ENCODE assay signal across 17 cellular contexts in genomic region chr9:2613730-2614271, GRCh38. TPM values are rescaled to one million over a fixed set of nuclear protein-coding genes. Genes with fewer than 3 reads are reported as not detected.
DNase-seq lines count a peak whose midpoint lies in the region; ATAC-seq and TF ChIP-seq lines count a peak whose summit lies in the region.
"Had no signal": no experiment of that assay in that cellular context is flagged by ENCODE, and none has a peak within 500 bp of the region (broad histone marks: within the 10 kb centered on the region; RNA-seq: fewer than 3 reads in every experiment).

No MANE protein-coding gene starts in this region.

- DNase-seq in ELF-1 (ENCODE audit: low read depth, low spot score) (peak; percentile 51), NCI-H2029 (lab: John Stamatoyannopoulos, UW) (peak; percentile 66), cerebellar cortex (ENCODE audit: low spot score) (peak; percentile 43), left lung (no peak), NCI-H82 treated with DMSO at 0.1 percent for 48 hours (lab: John Stamatoyannopoulos, UW; ENCODE audit: unreplicated experiment) (no peak), OCI-M2 (lab: John Stamatoyannopoulos, UW; ENCODE audit: unreplicated experiment) (no peak)
- no peak for DNase-seq in T-helper 2 cell treated with Interferon-gamma antibody and Interleukin-4, amounts not matched to agents 5 μg/mL and 100 μg/mL, for 36 hours (ENCODE audit: low spot score)
- DNase-seq: activated CD4-positive, alpha-beta memory T cell treated with anti-CD3 and anti-CD28 coated beads, Interleukin-2, amount 10 ng/mL, durations not matched to agents 7 days and 5 days; aorta; Calu3; mesenchymal stem cell; NCI-H1694; stimulated activated naive CD4-positive, alpha-beta T cell treated with Interleukin-2 at 50 U/mL for 16 hours had no signal

- no peaks in the 10 kb centered on the region for H3K9me3 ChIP-seq in left lung
- H3K9me3 ChIP-seq: neutrophil, SJSA1 had no signal

- H3K36me3 Mint-ChIP-seq in T-helper 2 cell treated with Interferon-gamma antibody and Interleukin-4, amounts not matched to agents 5 μg/mL and 100 μg/mL, for 36 hours (ENCODE audit: low read depth), result no peaks in the 10 kb centered on the region

- no peaks in the 10 kb centered on the region for H3K27me3 ChIP-seq in left lung
- H3K27me3 ChIP-seq: SJSA1 had no signal

- H3K4me3 ChIP-seq in left lung, result no peak overlapping the region
- H3K4me3 ChIP-seq: SJSA1, skin epidermis had no signal

- peaks cover 13% of the 10 kb centered on the region for H3K27me3 Mint-ChIP-seq in T-helper 2 cell treated with Interferon-gamma antibody and Interleukin-4, amounts not matched to agents 5 μg/mL and 100 μg/mL, for 36 hours (ENCODE audit: low read depth)

- TF ChIP-seq CTCF in left lung (IDR thresholded peaks at IDR 0.05), result no peak

- no peaks in the 10 kb centered on the region for H3K4me1 ChIP-seq in left lung
- H3K4me1 ChIP-seq: SJSA1 had no signal

- H3K27ac ChIP-seq in left lung, result no peak overlapping the region
- H3K27ac ChIP-seq: neutrophil, SJSA1, skin epidermis had no signal

- ATAC-seq in left lung (peak; percentile 85), SK-N-SH treated with all-trans-retinoic acid at 6 μM for 48 hours (no peak)

- no peaks in the 10 kb centered on the region for H3K9me3 Mint-ChIP-seq in T-helper 2 cell treated with Interferon-gamma antibody and Interleukin-4, amounts not matched to agents 5 μg/mL and 100 μg/mL, for 36 hours

- H3K4me1 Mint-ChIP-seq in T-helper 2 cell treated with Interferon-gamma antibody and Interleukin-4, amounts not matched to agents 5 μg/mL and 100 μg/mL, for 36 hours (ENCODE audit: low read depth), result no peaks in the 10 kb centered on the region
- H3K4me1 Mint-ChIP-seq: activated CD4-positive, alpha-beta memory T cell treated with anti-CD3 and anti-CD28 coated beads, Interleukin-2, amount 10 ng/mL, durations not matched to agents 7 days and 5 days had no signal

- H3K4me3 Mint-ChIP-seq in T-helper 2 cell treated with Interferon-gamma antibody and Interleukin-4, amounts not matched to agents 5 μg/mL and 100 μg/mL, for 36 hours, result no peak overlapping the region
- H3K4me3 Mint-ChIP-seq: activated CD4-positive, alpha-beta memory T cell treated with anti-CD3 and anti-CD28 coated beads, Interleukin-2, amount 10 ng/mL, durations not matched to agents 7 days and 5 days had no signal

- intact Hi-C loops in left lung (cut with DNase I), result no loop called here

- H3K27ac Mint-ChIP-seq in T-helper 2 cell treated with Interferon-gamma antibody and Interleukin-4, amounts not matched to agents 5 μg/mL and 100 μg/mL, for 36 hours, result no peak overlapping the region
- H3K27ac Mint-ChIP-seq: activated CD4-positive, alpha-beta memory T cell treated with anti-CD3 and anti-CD28 coated beads, Interleukin-2, amount 10 ng/mL, durations not matched to agents 7 days and 5 days had no signal

- no peaks in the 10 kb centered on the region for H3K36me3 ChIP-seq in left lung
- H3K36me3 ChIP-seq: neutrophil, SJSA1 had no signal

TF ChIP-seq in SK-N-SH treated with all-trans-retinoic acid at 6 μM for 48 hours, 23 proteins besides CTCF, POLR2A, EP300 and RAD21:
- TF ChIP-seq ZNF8 (CRISPR knock-in tag; IDR thresholded peaks at IDR 0.05) (no peak), OSR1 (CRISPR knock-in tag; IDR thresholded peaks at IDR 0.05) (no peak), RARB (CRISPR knock-in tag; IDR thresholded peaks at IDR 0.05) (no peak), TCF4 (CRISPR knock-in tag; IDR thresholded peaks at IDR 0.05; ENCODE audit: borderline replicate concordance) (no peak), SNAI2 (CRISPR knock-in tag; IDR thresholded peaks at IDR 0.05) (no peak), ZNF70 (CRISPR knock-in tag; IDR thresholded peaks at IDR 0.05) (no peak), ARNTL (CRISPR knock-in tag; IDR thresholded peaks at IDR 0.05; ENCODE audit: borderline replicate concordance, low read depth) (no peak), ZFP30 (CRISPR knock-in tag; IDR thresholded peaks at IDR 0.05) (no peak), ZNF565 (CRISPR knock-in tag; conservative IDR thresholded peaks at IDR 0.05; ENCODE audit: low read depth) (no peak), TSHZ2 (CRISPR knock-in tag; IDR thresholded peaks at IDR 0.05) (no peak), TOX (CRISPR knock-in tag; IDR thresholded peaks at IDR 0.05; ENCODE audit: borderline replicate concordance) (no peak), ZC3H10 (CRISPR knock-in tag; IDR thresholded peaks at IDR 0.05) (no peak), ISL1 (CRISPR knock-in tag; IDR thresholded peaks at IDR 0.05) (no peak), CSDC2 (CRISPR knock-in tag; IDR thresholded peaks at IDR 0.05) (no peak), PPARA (CRISPR knock-in tag; IDR thresholded peaks at IDR 0.05; ENCODE audit: borderline replicate concordance) (no peak)
- TF ChIP-seq, protein P1, sequence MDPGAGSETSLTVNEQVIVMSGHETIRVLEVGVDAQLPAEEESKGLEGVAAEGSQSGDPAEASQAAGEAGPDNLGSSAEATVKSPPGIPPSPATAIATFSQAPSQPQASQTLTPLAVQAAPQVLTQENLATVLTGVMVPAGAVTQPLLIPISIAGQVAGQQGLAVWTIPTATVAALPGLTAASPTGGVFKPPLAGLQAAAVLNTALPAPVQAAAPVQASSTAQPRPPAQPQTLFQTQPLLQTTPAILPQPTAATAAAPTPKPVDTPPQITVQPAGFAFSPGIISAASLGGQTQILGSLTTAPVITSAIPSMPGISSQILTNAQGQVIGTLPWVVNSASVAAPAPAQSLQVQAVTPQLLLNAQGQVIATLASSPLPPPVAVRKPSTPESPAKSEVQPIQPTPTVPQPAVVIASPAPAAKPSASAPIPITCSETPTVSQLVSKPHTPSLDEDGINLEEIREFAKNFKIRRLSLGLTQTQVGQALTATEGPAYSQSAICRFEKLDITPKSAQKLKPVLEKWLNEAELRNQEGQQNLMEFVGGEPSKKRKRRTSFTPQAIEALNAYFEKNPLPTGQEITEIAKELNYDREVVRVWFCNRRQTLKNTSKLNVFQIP (CRISPR knock-in tag; IDR thresholded peaks at IDR 0.05; ENCODE audit: borderline replicate concordance, low read depth), result no peak
- TF ChIP-seq, protein P2, sequence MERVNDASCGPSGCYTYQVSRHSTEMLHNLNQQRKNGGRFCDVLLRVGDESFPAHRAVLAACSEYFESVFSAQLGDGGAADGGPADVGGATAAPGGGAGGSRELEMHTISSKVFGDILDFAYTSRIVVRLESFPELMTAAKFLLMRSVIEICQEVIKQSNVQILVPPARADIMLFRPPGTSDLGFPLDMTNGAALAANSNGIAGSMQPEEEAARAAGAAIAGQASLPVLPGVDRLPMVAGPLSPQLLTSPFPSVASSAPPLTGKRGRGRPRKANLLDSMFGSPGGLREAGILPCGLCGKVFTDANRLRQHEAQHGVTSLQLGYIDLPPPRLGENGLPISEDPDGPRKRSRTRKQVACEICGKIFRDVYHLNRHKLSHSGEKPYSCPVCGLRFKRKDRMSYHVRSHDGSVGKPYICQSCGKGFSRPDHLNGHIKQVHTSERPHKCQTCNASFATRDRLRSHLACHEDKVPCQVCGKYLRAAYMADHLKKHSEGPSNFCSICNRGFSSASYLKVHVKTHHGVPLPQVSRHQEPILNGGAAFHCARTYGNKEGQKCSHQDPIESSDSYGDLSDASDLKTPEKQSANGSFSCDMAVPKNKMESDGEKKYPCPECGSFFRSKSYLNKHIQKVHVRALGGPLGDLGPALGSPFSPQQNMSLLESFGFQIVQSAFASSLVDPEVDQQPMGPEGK (CRISPR knock-in tag; IDR thresholded peaks at IDR 0.05; ENCODE audit: borderline replicate concordance), result no peak

RNA-seq across cellular contexts. Expression of gene VLDLR, which starts 7.8 kb away (rescaled TPM):
- 10 to 100 TPM; 19.8 to 20.8 TPM for total RNA-seq in left lung

Comparison
In these comparisons a context has a peak if more than half of its experiments do, and no peak if none do; other contexts are left out.
1. DNase-seq: peak in ELF-1 (single experiment), NCI-H2029 (single experiment) and cerebellar cortex (single experiment); none in left lung (0 of 2), NCI-H82 treated with DMSO at 0.1 percent for 48 hours (single experiment), T-helper 2 cell treated with Interferon-gamma antibody and Interleukin-4, amounts not matched to agents 5 μg/mL and 100 μg/mL, for 36 hours (single experiment) and OCI-M2 (single experiment).